In the genomic region with DNA sequence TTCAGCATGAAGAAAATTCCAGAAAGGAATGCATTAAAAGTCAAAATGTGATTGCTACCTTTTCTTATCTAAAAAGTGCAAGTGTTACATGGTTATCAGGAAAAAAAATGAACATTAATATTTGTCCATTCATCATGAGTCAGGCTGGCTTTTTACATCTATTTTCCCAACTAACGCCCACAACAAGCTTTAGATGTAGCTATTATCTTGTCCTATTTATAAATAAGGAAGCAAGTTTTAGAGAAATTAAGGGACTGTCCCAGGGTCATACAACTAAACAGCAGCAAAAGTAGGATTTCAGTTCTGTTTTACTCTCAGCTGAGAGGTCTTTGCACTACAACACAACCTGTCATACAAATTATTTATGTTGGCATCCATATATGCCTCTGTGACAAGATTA, we compare ENCODE assay signal across 24 cellular contexts. TPM values are rescaled to one million over a fixed set of nuclear protein-coding genes. Genes with fewer than 3 reads are reported as not detected.
A peak's percentile ranks its signal among the peaks of the same experiment; 100 is the strongest.
DNase-seq lines count a peak whose midpoint lies in the region; ATAC-seq, FAIRE-seq and TF ChIP-seq lines count a peak whose summit lies in the region.
"Had no signal": no experiment of that assay in that cellular context is flagged by ENCODE, and none has a peak within 500 bp of the region (broad histone marks: within the 10 kb centered on the region; RNA-seq: fewer than 3 reads in every experiment).

No MANE protein-coding gene starts in this region.

- no peaks in the 10 kb centered on the region for H3K27me3 Mint-ChIP-seq in stimulated activated naive B cell treated with anti-CD40 and anti-IgM and Interleukin-4, amounts not matched to agents 10 μg/mL and 1 μg/mL and 100 μg/mL, for 72 hours
- H3K27me3 Mint-ChIP-seq: CD4-positive, alpha-beta T cell had no signal

- 19% methylated on average over 1 of the region's 1 CpG for WGBS in K562 (ENCODE audit: insufficient coverage, low coverage, missing lambda C conversion rate)
- 46 to 93% methylated on average over 1 of the region's 1 CpG for WGBS in gastroesophageal sphincter (ENCODE audit: low coverage in 1 of 2), 2 donors

- H3K4me2 ChIP-seq in HCT116 (ENCODE audit: low read length): 0 out of 2 replicates have a peak overlapping the region, but pooled peaks have one; percentile 3
- H3K4me2 ChIP-seq in K562 (ENCODE audit: insufficient read depth, low read length): no peak overlapping the region; the same call in 1 of the 2 replicates
- H3K4me2 ChIP-seq: A549, KMS-11 had no signal

- BruUV-seq in HCT116 (replicated peaks; lab: Mats Ljungman, UMichigan) (no TSS peak), K562 (replicated peaks; lab: Mats Ljungman, UMichigan) (no TSS peak)

- H3K79me2 ChIP-seq in HCT116 (ENCODE audit: insufficient read depth, low read length): no peaks in the 10 kb centered on the region
- H3K79me2 ChIP-seq in K562 (ENCODE audit: control insufficient read depth, insufficient read depth, low read length): no peaks in the 10 kb centered on the region

- no peaks in the 10 kb centered on the region for H4K20me1 ChIP-seq in HCT116 (ENCODE audit: insufficient read depth)
- H4K20me1 ChIP-seq in K562 (replicated peaks; ENCODE audit: control insufficient read depth, insufficient read depth, low read length): no peaks in the 10 kb centered on the region

- TF ChIP-seq EP300 in K562 (IDR thresholded peaks at IDR 0.05; ENCODE audit: low read length) (no peak), gastroesophageal sphincter (IDR thresholded peaks at IDR 0.05) (no peak)

- POLR2A ChIA-PET in GM10248 (lab: Yijun Ruan, JAX): no interaction called here
- POLR2A ChIA-PET in HCT116 (lab: Charles Lee): no interaction called here
- POLR2A ChIA-PET in K562 (lab: Yijun Ruan, JAX): interaction anchor here (0.5 to 1.2 kb wide), 2 partner anchors 13 to 91 kb away, joined by 3 to 6 read pairs; no protein-coding TSS in a partner anchor

- TF ChIP-seq CTCF in GM10248 (IDR thresholded peaks at IDR 0.05; ENCODE audit: control extremely low read depth, extremely low read depth, low read depth, missing control alignments) (no peak), HCT116 (IDR thresholded peaks at IDR 0.05 in 2 of 3, conservative IDR thresholded peaks at IDR 0.05 in 1 of 3; ENCODE audit: borderline replicate concordance in 1 of 3, insufficient read depth in 1 of 3, low read depth in 2 of 3, low read length in 2 of 3) (no peak), K562 (IDR thresholded peaks at IDR 0.05 in 2 of 3, conservative IDR thresholded peaks at IDR 0.05 in 1 of 3; ENCODE audit: insufficient read depth in 2 of 3, low read depth in 1 of 3, low read length in 3 of 3) (no peak), gastroesophageal sphincter (IDR thresholded peaks at IDR 0.05) (no peak)

- H3K4me1 ChIP-seq in HCT116 (ENCODE audit: control insufficient read depth in 1 of 2, insufficient read depth in 2 of 2, low read length in 2 of 2) (peaks cover 12 to 35% of the 10 kb centered on the region in 2 experiments; a peak in 3 of 4 replicates), K562 (replicated peaks in 1 of 2; ENCODE audit: control insufficient read depth in 2 of 2, insufficient read depth in 2 of 2, low read length in 2 of 2) (peaks cover 3 to 32% of the 10 kb centered on the region in 2 experiments; a peak in 3 of 5 replicates), gastroesophageal sphincter (peaks cover 0 to 15% (median 0%) of the 10 kb centered on the region in 3 donors)

- H3K9me1 ChIP-seq in K562 (ENCODE audit: control insufficient read depth, insufficient read depth, low read length): no peaks in the 10 kb centered on the region

- H3K9ac ChIP-seq in HCT116 (ENCODE audit: low read length) (no peak overlapping the region), K562 (ENCODE audit: insufficient read depth in 1 of 2, low read depth in 2 of 2, low read length in 2 of 2) (no peak overlapping the region)
- H3K9ac ChIP-seq: KMS-11 had no signal

- H3K36me3 ChIP-seq in HCT116 (ENCODE audit: control insufficient read depth in 1 of 2, insufficient read depth in 2 of 2, low read length in 2 of 2): no peaks in the 10 kb centered on the region
- no peaks in the 10 kb centered on the region for H3K36me3 ChIP-seq in K562 (ENCODE audit: control insufficient read depth, insufficient read depth, low read length)
- no peaks in the 10 kb centered on the region for H3K36me3 ChIP-seq in gastroesophageal sphincter

- no peak for TF ChIP-seq RAD21 in HCT116 (IDR thresholded peaks at IDR 0.05; ENCODE audit: low read depth)
- TF ChIP-seq RAD21 in K562 (CRISPR knock-in tag; conservative IDR thresholded peaks at IDR 0.05 in 1 of 2, IDR thresholded peaks at IDR 0.05 in 1 of 2): no peak

- H3K4me3 ChIP-seq in HCT116 (replicated peaks in 1 of 2; ENCODE audit: low read depth in 1 of 2, low read length in 2 of 2) (no peak overlapping the region), K562 (no peak overlapping the region), gastroesophageal sphincter (no peak overlapping the region)
- H3K4me3 ChIP-seq: A549 had no signal

- ATAC-seq in HCT116 (no peak), K562 (no peak), gastroesophageal sphincter (no peak)
- peak; percentile 96 to 98 for ATAC-seq in stimulated activated naive B cell treated with anti-CD40 and anti-IgM and Interleukin-4, amounts not matched to agents 10 μg/mL and 1 μg/mL and 100 μg/mL, for 72 hours (replicated peaks)
- ATAC-seq: A549 had no signal

- H3K9me3 ChIP-seq in HCT116 (ENCODE audit: control insufficient read depth in 1 of 2, insufficient read depth in 1 of 2, low read depth in 1 of 2, low read length in 2 of 2) (no peaks in the 10 kb centered on the region), K562 (replicated peaks; ENCODE audit: control insufficient read depth, insufficient read depth, low read depth, low read length) (no peaks in the 10 kb centered on the region), gastroesophageal sphincter (no peaks in the 10 kb centered on the region)
- H3K9me3 ChIP-seq: A549 had no signal

- RAD21 ChIA-PET in HCT116 (lab: Charles Lee; ENCODE audit: low non-redundant PET in 1 of 2, low total read pairs in 2 of 2, uncharacterized antibody in 2 of 2, unreplicated experiment in 2 of 2): interaction anchor here in 1 of 2 experiments (1.2 kb wide), 1 partner anchor 53 kb away, joined by 3 read pairs; no protein-coding TSS in a partner anchor

- CTCF ChIA-PET in GM10248 (lab: Yijun Ruan, JAX) (interaction anchor here (1.4 kb wide), 1 partner anchor 82 kb away, joined by 3 read pairs; no protein-coding TSS in a partner anchor), HCT116 (lab: Charles Lee) (no interaction called here), K562 (lab: Yijun Ruan, JAX; ENCODE audit: low intra/inter-chr PET ratio) (no interaction called here)

- peak overlapping the region; percentile 12 for H2AFZ ChIP-seq in HCT116 (ENCODE audit: low read depth, low read length, poor library complexity, severe bottlenecking)
- peak overlapping the region; percentile 23; the same call in 1 of the 2 replicates for H2AFZ ChIP-seq in K562 (ENCODE audit: low read depth, low read length)

- H3K27me3 ChIP-seq in HCT116 (ENCODE audit: insufficient read depth, low read length): no peaks in the 10 kb centered on the region
- no peaks in the 10 kb centered on the region for H3K27me3 ChIP-seq in K562 (ENCODE audit: control insufficient read depth in 2 of 2, insufficient read depth in 2 of 2, low read length in 2 of 2)
- H3K27me3 ChIP-seq in gastroesophageal sphincter: no peaks in the 10 kb centered on the region

- H3K4me1 Mint-ChIP-seq in stimulated activated naive B cell treated with anti-CD40 and anti-IgM and Interleukin-4, amounts not matched to agents 10 μg/mL and 1 μg/mL and 100 μg/mL, for 72 hours: peaks cover 24 to 40% of the 10 kb centered on the region in 2 donors

- in situ Hi-C loops in K562 (cut with MboI): no loop called here

- no peaks in the 10 kb centered on the region for H3K9me2 ChIP-seq in HCT116 (ENCODE audit: insufficient read depth)

- intact Hi-C loops in HCT116 (cut with micrococcal nuclease) (no loop called here), K562 (cut with micrococcal nuclease) (no loop called here)

- H3K27ac Mint-ChIP-seq in stimulated activated naive B cell treated with anti-CD40 and anti-IgM and Interleukin-4, amounts not matched to agents 10 μg/mL and 1 μg/mL and 100 μg/mL, for 72 hours: peak overlapping the region; percentile 63
- H3K27ac Mint-ChIP-seq: CD4-positive, alpha-beta T cell had no signal

- FAIRE-seq in K562 (lab: Jason Lieb, UNC): no peak
- FAIRE-seq: A549, GM12892, GM19239, HTR-8/SVneo had no signal

- H3K4me3 Mint-ChIP-seq in stimulated activated naive B cell treated with anti-CD40 and anti-IgM and Interleukin-4, amounts not matched to agents 10 μg/mL and 1 μg/mL and 100 μg/mL, for 72 hours: peak overlapping the region in 1 of 2 donors; percentile 14
- H3K4me3 Mint-ChIP-seq: CD4-positive, alpha-beta T cell had no signal

- peaks cover 0 to 3% of the 10 kb centered on the region in 2 donors for H3K36me3 Mint-ChIP-seq in stimulated activated naive B cell treated with anti-CD40 and anti-IgM and Interleukin-4, amounts not matched to agents 10 μg/mL and 1 μg/mL and 100 μg/mL, for 72 hours

- no peak for TF ChIP-seq POLR2A in HCT116 (IDR thresholded peaks at IDR 0.05; ENCODE audit: borderline replicate concordance, extremely low read depth, insufficient read depth, insufficient read length)
- no peak for TF ChIP-seq POLR2A in K562 (conservative IDR thresholded peaks at IDR 0.05)
- no peak for TF ChIP-seq POLR2A in gastroesophageal sphincter (IDR thresholded peaks at IDR 0.05)

- H3K27ac ChIP-seq in HCT116 (ENCODE audit: low read depth, low read length): no peak overlapping the region
- no peak overlapping the region for H3K27ac ChIP-seq in K562 (ENCODE audit: extremely low read depth, low read depth, low read length)
- H3K27ac ChIP-seq in gastroesophageal sphincter: no peak overlapping the region
- H3K27ac ChIP-seq: A549, KMS-11 had no signal

- peaks cover 0 to 4% of the 10 kb centered on the region in 2 donors for H3K9me3 Mint-ChIP-seq in stimulated activated naive B cell treated with anti-CD40 and anti-IgM and Interleukin-4, amounts not matched to agents 10 μg/mL and 1 μg/mL and 100 μg/mL, for 72 hours
- H3K9me3 Mint-ChIP-seq: CD4-positive, alpha-beta T cell; HFFc6 had no signal

- DNase-seq in GM10248 (ENCODE audit: extremely low spot score) (peak; percentile 23), HCT116 (ENCODE audit: low read depth, low spot score) (no peak), K562 (ENCODE audit: extremely low read depth in 1 of 4, low spot score in 3 of 4) (peak in 2 of 4 experiments; percentile 54 to 55), MV-4-11 (lab: John Stamatoyannopoulos, UW) (no peak)
- no peak for DNase-seq in stimulated activated naive B cell treated with anti-CD40 and anti-IgM and Interleukin-4, amounts not matched to agents 10 μg/mL and 1 μg/mL and 100 μg/mL, for 72 hours
- no peak for DNase-seq in activated effector memory CD4-positive, alpha-beta T cell treated with Interleukin-2 at 50 U/mL for 16 hours
- DNase-seq: CD4-positive, alpha-beta T cell; DND-41; H7; HFFc6; NCI-H1105; NCI-H146; NCI-H2029 treated with DMSO at 0.1 percent for 48 hours; NCI-H345; NCI-H524 treated with DMSO at 0.1 percent for 48 hours; NCI-H82; Right ventricle myocardium superior; SW 1271 had no signal

RNA-seq across cellular contexts. Expression of a gene that starts 57.4 kb away (rescaled TPM):
- total RNA-seq in HCT116 (2021; ENCODE audit: unreplicated experiment) (4.7 TPM), K562 (2014; rRNA removed) (1.4 and 2.1 TPM in 2 replicates), K562 (2014; rRNA removed; fragmentation: Illumina TruSeq; extraction: Trizol) (0.80 and 1.3 TPM in 2 replicates), K562 (2015; rRNA removed; fragmentation: Illumina TruSeq; extraction: Trizol) (0.80 and 0.90 TPM in 2 replicates), K562 (2021) (1.2 and 1.6 TPM in 2 replicates), gastroesophageal sphincter (10 to 100 TPM; 34.7 to 81.4 (median 62.5) TPM)
- 0.59 and 0.91 TPM in 2 replicates for polyA plus RNA-seq in HCT116 (2012)
- 12.6 and 16.5 TPM in 2 replicates for total RNA-seq in K562 (2011; cell fraction: chromatin; rRNA removed; ENCODE audit: low replicate concordance)
- 6.3 and 6.4 TPM in 2 replicates for total RNA-seq in K562 (2011; cell fraction: nucleolus; rRNA removed)
- total RNA-seq in K562 (2011; cell fraction: nucleoplasm; rRNA removed): 7.4 and 9.8 TPM in 2 replicates
- polyA plus RNA-seq in K562 (2011; rRNA removed) (0.57 and 1.5 TPM in 2 replicates), K562 (2014; fragmentation: Illumina TruSeq; extraction: Trizol) (0.64 and 0.73 TPM in 2 replicates), K562 (2014; fragmentation: Nextera tagmentation; extraction: Ambion mirVana) (1 to 10 TPM in 1 of 2 experiments, under 1 TPM in 1; 0.62 to 1.3 TPM), K562 (2014; rRNA removed) (0.48 and 0.58 TPM in 2 replicates)
- polyA plus RNA-seq in K562 (2011; cell fraction: cytosol; rRNA removed): 0.43 and 1.3 TPM in 2 replicates
- 1.2 and 3.5 TPM in 2 replicates for polyA plus RNA-seq in K562 (2011; cell fraction: nucleus; rRNA removed)
- 0.61 and 0.71 TPM in 2 replicates for polyA plus RNA-seq in K562 (2012)
- polyA minus RNA-seq in K562 (2011; rRNA and poly(A)+ RNA removed): 4.2 and 11.6 TPM in 2 replicates
- 2.6 and 3.0 TPM in 2 replicates for polyA minus RNA-seq in K562 (2011; cell fraction: cytosol; rRNA and poly(A)+ RNA removed)
- polyA minus RNA-seq in K562 (2011; cell fraction: nucleus; rRNA and poly(A)+ RNA removed): 7.7 and 12.4 TPM in 2 replicates

Comparison
In these comparisons a context has a peak if more than half of its experiments do, and no peak if none do; other contexts are left out.
1. ATAC-seq: peak in stimulated activated naive B cell treated with anti-CD40 and anti-IgM and Interleukin-4, amounts not matched to agents 10 μg/mL and 1 μg/mL and 100 μg/mL, for 72 hours (2 of 2); none in HCT116 (single experiment), K562 (single experiment) and gastroesophageal sphincter (single experiment).